ENCODE assay signal across 24 cellular contexts in the genomic region with DNA sequence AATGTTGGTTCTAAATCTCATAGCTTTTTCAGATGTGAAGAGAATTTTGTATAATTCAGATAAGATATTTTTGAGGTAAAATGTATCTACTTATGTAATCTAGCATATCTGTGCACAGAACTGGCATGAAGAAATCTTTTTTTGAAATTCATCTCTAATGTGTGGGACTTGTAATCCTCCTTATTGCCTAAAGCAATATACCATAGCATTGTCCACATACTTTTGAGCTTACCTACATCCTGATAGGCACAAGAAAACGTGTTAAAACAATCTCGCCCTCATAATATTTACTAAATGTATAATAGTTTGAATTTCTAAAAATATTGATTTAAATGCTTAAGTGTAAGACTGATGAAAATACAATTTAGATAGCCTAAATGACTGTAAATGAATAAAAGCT.
"Had no signal": no experiment of that assay in that cellular context is flagged by ENCODE, and none has a peak within 500 bp of the region (broad histone marks: within the 10 kb centered on the region; RNA-seq: fewer than 3 reads in every experiment).

No MANE protein-coding gene starts in this region.

- DNase-seq: hippocampal formation; immature natural killer cell; left ventricle myocardium inferior; midbrain; mucosa of descending colon; naive thymus-derived CD4-positive, alpha-beta T cell; ovary; right lobe of liver; stimulated activated CD4-positive, alpha-beta T cell treated with anti-CD3 and anti-CD28 coated beads, Interleukin-1b, Interleukin-23, amount 100 ng/mL, for 48 hours; stimulated activated CD4-positive, alpha-beta T cell treated with anti-CD3 and anti-CD28 coated beads, Interleukin-2, amount 100 ng/mL, for 48 hours; stimulated activated CD4-positive, alpha-beta T cell treated with anti-CD3 and anti-CD28 coated beads, Interleukin-4, amount 100 ng/mL, for 4 hours; stimulated activated CD8-positive, alpha-beta memory T cell treated with anti-CD3 and anti-CD28 coated beads, Interleukin-4, amount 100 ng/mL, for 48 hours; stimulated activated naive CD4-positive, alpha-beta T cell treated with Interleukin-2 at 50 U/mL for 16 hours; stimulated activated naive CD8-positive, alpha-beta T cell treated with anti-CD3 and anti-CD28 coated beads, Interleukin-15, amount 100 ng/mL, for 72 hours; substantia nigra; upper lobe of left lung had no signal

- H3K27me3 ChIP-seq: ovary, right atrium auricular region, right lobe of liver, tibial nerve, upper lobe of left lung, vagina had no signal

- H3K9me3 ChIP-seq: left ventricle myocardium inferior, mucosa of descending colon, ovary, right atrium auricular region, right lobe of liver, tibial nerve, upper lobe of left lung, vagina had no signal

- H3K4me3 ChIP-seq: left ventricle myocardium inferior, lung, mucosa of descending colon, ovary, right atrium auricular region, right lobe of liver, smooth muscle cell, tibial nerve, upper lobe of left lung, vagina had no signal

- H3K36me3 ChIP-seq: left ventricle myocardium inferior, ovary, right atrium auricular region, right lobe of liver, tibial nerve, upper lobe of left lung, vagina had no signal

- ATAC-seq: mucosa of descending colon; naive thymus-derived CD4-positive, alpha-beta T cell; natural killer cell treated with Interleukin-12 subunit alpha and Interleukin-12 subunit beta and Interleukin-15 and Interleukin-18, amount 100 ng/mL, for 72 hours; right lobe of liver; stimulated activated memory B cell treated with anti-CD40 and anti-IgM and Interleukin-4, amounts not matched to agents 10 μg/mL and 1 μg/mL and 100 μg/mL, for 72 hours; stimulated activated naive CD8-positive, alpha-beta T cell treated with anti-CD3 and anti-CD28 coated beads, Interleukin-15, amount 100 ng/mL, for 72 hours had no signal

- H3K27ac ChIP-seq: left ventricle myocardium inferior, ovary, right atrium auricular region, right lobe of liver, tibial nerve, upper lobe of left lung, vagina had no signal

- H3K4me1 ChIP-seq: left ventricle myocardium inferior, right atrium auricular region, right lobe of liver, tibial nerve, upper lobe of left lung, vagina had no signal

- FAIRE-seq: islet of Langerhans had no signal
